Comparison of ENCODE assay signal across 8 cellular contexts in the genomic region with DNA sequence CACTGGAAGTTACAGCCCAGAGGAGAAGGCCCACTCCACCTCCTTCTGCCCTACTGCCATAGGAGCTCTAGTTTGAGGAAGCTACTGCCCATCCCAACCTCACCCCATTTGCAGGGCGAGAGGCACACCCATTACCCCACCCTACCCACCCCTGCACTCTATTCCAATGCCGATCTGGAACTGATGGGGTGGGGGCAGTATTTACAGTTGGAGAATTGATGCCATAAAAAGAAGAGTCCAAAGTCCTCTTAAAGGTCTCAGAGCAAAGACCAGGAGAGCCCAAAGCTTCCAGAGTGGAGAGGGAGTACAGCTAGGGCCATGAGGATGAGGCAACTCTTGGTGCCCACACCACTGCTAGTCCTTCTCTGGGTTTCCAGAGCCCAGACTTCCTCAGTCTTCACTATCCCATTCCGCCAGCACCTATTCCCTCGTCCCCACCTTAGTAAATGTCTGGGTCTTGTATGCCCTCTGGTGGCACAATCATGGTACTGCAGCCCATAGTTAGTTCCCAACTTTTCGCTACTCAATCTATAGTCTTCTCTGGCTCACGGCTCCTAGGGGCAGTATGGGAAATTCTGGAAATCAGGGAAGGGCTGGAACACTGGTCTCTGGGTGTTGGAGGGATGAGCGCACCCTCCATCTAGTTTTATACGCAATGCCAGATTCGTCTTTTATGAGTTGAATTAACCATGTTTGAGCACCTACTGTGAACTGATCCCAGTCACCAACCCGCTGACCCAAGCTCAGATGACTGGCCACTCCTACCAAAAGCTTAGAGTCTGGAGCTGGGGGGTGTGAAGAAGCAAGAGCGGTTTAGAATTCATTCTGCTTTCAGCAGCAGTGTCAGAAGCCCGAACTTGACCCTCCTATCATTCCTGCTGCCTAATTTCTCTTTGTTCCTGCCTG. TPM values are rescaled to one million over a fixed set of nuclear protein-coding genes. Genes with fewer than 3 reads are reported as not detected.
DNase-seq lines count a peak whose midpoint lies in the region; ATAC-seq and FAIRE-seq lines count a peak whose summit lies in the region.

No MANE protein-coding gene starts in this region.

- H3K9ac ChIP-seq in mesendoderm (ENCODE audit: low read length), result no peak overlapping the region

- FAIRE-seq in endometrium (lab: Jason Lieb, UNC), result peak; percentile 57

- no peaks in the 10 kb centered on the region for H3K79me1 ChIP-seq in mesendoderm (ENCODE audit: low read length)

- ATAC-seq in HG03378 (IDR thresholded peaks at IDR 0.05; ENCODE audit: unreplicated experiment), result peak; percentile 55
- no peak for ATAC-seq in GM21717 (IDR thresholded peaks at IDR 0.05; ENCODE audit: unreplicated experiment)

- POLR2A ChIA-PET in activated CD4-positive, alpha-beta memory T cell treated with anti-CD3 and anti-CD28 coated beads, Interleukin-2, amount 10 ng/mL, durations not matched to agents 7 days and 5 days (lab: Charles Lee), result interaction anchor here (1.0 to 2.9 kb wide), 2 partner anchors 23 to 43 kb away, joined by 3 to 9 read pairs; no protein-coding TSS in a partner anchor

- no peak overlapping the region for H3K56ac ChIP-seq in mesendoderm (ENCODE audit: low read length)

- no peak overlapping the region for H3K18ac ChIP-seq in mesendoderm (ENCODE audit: low read length)

- DNase-seq in DMS 273 (lab: John Stamatoyannopoulos, UW; ENCODE audit: unreplicated experiment) (peak; percentile 82), NCI-H774 (lab: John Stamatoyannopoulos, UW) (peak; percentile 75), mesendoderm (peak; percentile 93)
- DNase-seq in activated CD4-positive, alpha-beta memory T cell treated with anti-CD3 and anti-CD28 coated beads, Interleukin-2, amount 10 ng/mL, durations not matched to agents 7 days and 5 days, result peak; percentile 65
- peak; percentile 37 for DNase-seq in stimulated activated naive CD4-positive, alpha-beta T cell treated with Interleukin-2 at 50 U/mL for 16 hours (lab: John Stamatoyannopoulos, UW)

- no peak overlapping the region for H2BK120ac ChIP-seq in mesendoderm (ENCODE audit: low read depth, low read length)

- no peaks in the 10 kb centered on the region for H3K4me1 ChIP-seq in mesendoderm (ENCODE audit: control insufficient read depth, low read depth, low read length)

- no peaks in the 10 kb centered on the region for H3K79me2 ChIP-seq in mesendoderm (ENCODE audit: control insufficient read depth, insufficient read depth, low read length)

- H3K27me3 ChIP-seq in mesendoderm (ENCODE audit: insufficient read depth, low read length, poor library complexity), result no peaks in the 10 kb centered on the region

- no peak overlapping the region for H3K4me3 ChIP-seq in mesendoderm (ENCODE audit: low read length)

- H3K9me3 Mint-ChIP-seq in activated CD4-positive, alpha-beta memory T cell treated with anti-CD3 and anti-CD28 coated beads, Interleukin-2, amount 10 ng/mL, durations not matched to agents 7 days and 5 days, result no peaks in the 10 kb centered on the region

- H2AK5ac ChIP-seq in mesendoderm (ENCODE audit: low read length), result no peak overlapping the region

- no peak overlapping the region for H3K23ac ChIP-seq in mesendoderm (ENCODE audit: low read length)

- CTCF ChIA-PET in activated CD4-positive, alpha-beta memory T cell treated with anti-CD3 and anti-CD28 coated beads, Interleukin-2, amount 10 ng/mL, durations not matched to agents 7 days and 5 days (lab: Charles Lee), result interaction anchor here (1.0 to 7.8 kb wide), 21 partner anchors 11 to 253 kb away, joined by 3 to 171 read pairs (median 5); partner anchors contain the start of gene DDX23

- no peak overlapping the region for H2BK15ac ChIP-seq in mesendoderm (replicated peaks; ENCODE audit: low read depth)

- H3K27ac ChIP-seq in mesendoderm (ENCODE audit: low read depth, low read length), result no peak overlapping the region

- H3K27ac Mint-ChIP-seq in activated CD4-positive, alpha-beta memory T cell treated with anti-CD3 and anti-CD28 coated beads, Interleukin-2, amount 10 ng/mL, durations not matched to agents 7 days and 5 days, result no peak overlapping the region

- no peak overlapping the region for H3K4me3 Mint-ChIP-seq in activated CD4-positive, alpha-beta memory T cell treated with anti-CD3 and anti-CD28 coated beads, Interleukin-2, amount 10 ng/mL, durations not matched to agents 7 days and 5 days

- H4K8ac ChIP-seq in mesendoderm (ENCODE audit: low read depth, low read length), result no peak overlapping the region

- no CpG with 5 or more reads among the region's 12 CpGs for WGBS in mesendoderm (ENCODE audit: extremely low coverage, insufficient coverage, low lambda C conversion rate)

- no peak overlapping the region for H3K4ac ChIP-seq in mesendoderm (ENCODE audit: low read depth, low read length)

- no peak overlapping the region for H2BK5ac ChIP-seq in mesendoderm (ENCODE audit: low read length)

- H4K5ac ChIP-seq in mesendoderm (ENCODE audit: low read length), result no peak overlapping the region

- no peaks in the 10 kb centered on the region for H3K36me3 ChIP-seq in mesendoderm (ENCODE audit: control insufficient read depth, insufficient read depth, low read length)

- peaks cover 9% of the 10 kb centered on the region for H3K27me3 Mint-ChIP-seq in activated CD4-positive, alpha-beta memory T cell treated with anti-CD3 and anti-CD28 coated beads, Interleukin-2, amount 10 ng/mL, durations not matched to agents 7 days and 5 days

- no peak overlapping the region for H3K4me2 ChIP-seq in mesendoderm (ENCODE audit: low read length)

- H3K4me1 Mint-ChIP-seq in activated CD4-positive, alpha-beta memory T cell treated with anti-CD3 and anti-CD28 coated beads, Interleukin-2, amount 10 ng/mL, durations not matched to agents 7 days and 5 days, result peaks cover 9% of the 10 kb centered on the region

- no peaks in the 10 kb centered on the region for H3K36me3 Mint-ChIP-seq in activated CD4-positive, alpha-beta memory T cell treated with anti-CD3 and anti-CD28 coated beads, Interleukin-2, amount 10 ng/mL, durations not matched to agents 7 days and 5 days (ENCODE audit: low read depth)

RNA-seq across cellular contexts. Expression of gene ADCY6, which starts 6.9 kb away (rescaled TPM):
- total RNA-seq in activated CD4-positive, alpha-beta memory T cell treated with anti-CD3 and anti-CD28 coated beads, Interleukin-2, amount 10 ng/mL, durations not matched to agents 7 days and 5 days, result under 1 TPM in 1 of 2 experiments, not detected in 1; 0.05 TPM
- 2.0 TPM for polyA plus RNA-seq in mesendoderm (2013, experiment 1 of 2)
- polyA plus RNA-seq in mesendoderm (2013, experiment 2 of 2), result 2.2 TPM

RNA-seq across cellular contexts. Expression of gene CACNB3, which starts 22.5 kb away (rescaled TPM):
- 10 to 100 TPM; 32.8 to 34.2 TPM for total RNA-seq in activated CD4-positive, alpha-beta memory T cell treated with anti-CD3 and anti-CD28 coated beads, Interleukin-2, amount 10 ng/mL, durations not matched to agents 7 days and 5 days
- 1.3 TPM for polyA plus RNA-seq in mesendoderm (2013, experiment 1 of 2)
- 1.8 TPM for polyA plus RNA-seq in mesendoderm (2013, experiment 2 of 2)

RNA-seq across cellular contexts. Expression of gene DDX23, which starts 56.2 kb away (rescaled TPM):
- total RNA-seq in activated CD4-positive, alpha-beta memory T cell treated with anti-CD3 and anti-CD28 coated beads, Interleukin-2, amount 10 ng/mL, durations not matched to agents 7 days and 5 days, result 100 to 1,000 TPM; 117 to 127 TPM
- polyA plus RNA-seq in mesendoderm (2013, experiment 1 of 2), result 85.7 TPM
- 84.5 TPM for polyA plus RNA-seq in mesendoderm (2013, experiment 2 of 2)

Comparison
In these comparisons a context has a peak if more than half of its experiments do, and no peak if none do; other contexts are left out.
1. DNase-seq: peak in every context shown above with its lines; median percentile 93 in mesendoderm; 82 in DMS 273; 75 in NCI-H774; 65 in activated CD4-positive, alpha-beta memory T cell treated with anti-CD3 and anti-CD28 coated beads, Interleukin-2, amount 10 ng/mL, durations not matched to agents 7 days and 5 days; 37 in stimulated activated naive CD4-positive, alpha-beta T cell treated with Interleukin-2 at 50 U/mL for 16 hours.